Comparison of ENCODE assay signal across 8 cellular contexts in genomic region chr1:6784560-6785317, GRCh38. TPM values are rescaled to one million over a fixed set of nuclear protein-coding genes. Genes with fewer than 3 reads are reported as not detected.
DNase-seq lines count a peak whose midpoint lies in the region; ATAC-seq and TF ChIP-seq lines count a peak whose summit lies in the region.

No MANE protein-coding gene starts in this region.

- no peak overlapping the region for H2BK20ac ChIP-seq in H9 (ENCODE audit: low read depth, low read length, poor library complexity, severe bottlenecking)

- H3K4ac ChIP-seq in H9 (ENCODE audit: low read depth, low read length): no peak overlapping the region

- peaks cover 7% of the 10 kb centered on the region for H4K20me1 ChIP-seq in H9 (ENCODE audit: control insufficient read depth, insufficient read depth, insufficient read length)

- ATAC-seq in natural killer cell: peak; percentile 77 to 92 (median 79)

- H2BK12ac ChIP-seq in H9 (ENCODE audit: insufficient read length, low read depth, low read length): no peak overlapping the region

- peaks cover 32% of the 10 kb centered on the region for H3K79me2 ChIP-seq in H9 (ENCODE audit: insufficient read depth, low read length)

- no peak for TF ChIP-seq CTCF in H9 (conservative IDR thresholded peaks at IDR 0.05)
- no peak for TF ChIP-seq CTCF in fibroblast of pulmonary artery (IDR thresholded peaks at IDR 0.05; ENCODE audit: low read length, missing control alignments)
- TF ChIP-seq CTCF in natural killer cell (IDR thresholded peaks at IDR 0.05): no peak

- H4K5ac ChIP-seq in H9 (ENCODE audit: insufficient read length, low read depth, low read length): no peak overlapping the region

- H3K4me1 Mint-ChIP-seq in H9 (peaks cover 41 to 42% of the 10 kb centered on the region in 2 experiments), natural killer cell (peaks cover 41 to 47% of the 10 kb centered on the region in 2 donors)

- no peak overlapping the region for H4K8ac ChIP-seq in H9 (replicated peaks; ENCODE audit: insufficient read length, low read depth, low read length)

- peak overlapping the region; percentile 77 to 91 (median 79); a peak in 4 of 7 replicates for H3K27ac Mint-ChIP-seq in H9
- H3K27ac Mint-ChIP-seq in natural killer cell: peak overlapping the region; percentile 90 to 95

- H3K9me3 Mint-ChIP-seq in H9: no peaks in the 10 kb centered on the region
- no peaks in the 10 kb centered on the region for H3K9me3 Mint-ChIP-seq in natural killer cell

- H2AFZ ChIP-seq in H9 (ENCODE audit: low read length): no peak overlapping the region

- H3K27me3 ChIP-seq in H9 (ENCODE audit: insufficient read depth, low read length): no peaks in the 10 kb centered on the region

- H3K23ac ChIP-seq in H9 (ENCODE audit: insufficient read length, low read depth, low read length): no peak overlapping the region

- H3K27me3 Mint-ChIP-seq in H9 (ENCODE audit: low read depth) (no peaks in the 10 kb centered on the region), natural killer cell (ENCODE audit: low read depth in 2 of 2) (no peaks in the 10 kb centered on the region)

- H3K4me1 ChIP-seq in H9 (ENCODE audit: insufficient read depth, low read length): no peaks in the 10 kb centered on the region; the same call in 1 of the 2 replicates

- H3K27ac ChIP-seq in H9 (ENCODE audit: insufficient read length, low read depth, low read length): no peak overlapping the region

- H3K4me3 ChIP-seq in fibroblast of pulmonary artery (replicated peaks; ENCODE audit: low read depth, low read length): peak overlapping the region; percentile 62

- no peak overlapping the region for H2BK15ac ChIP-seq in H9 (ENCODE audit: low read depth, low read length)

- H3K4me2 ChIP-seq in H9 (ENCODE audit: insufficient read depth, insufficient read length, low read length): peak overlapping the region; percentile 97

- H3K23me2 ChIP-seq in H9 (ENCODE audit: insufficient read length, low read depth, low read length, poor library complexity, severe bottlenecking): peaks cover 9% of the 10 kb centered on the region

- peak; percentile 80 for TF ChIP-seq POLR2A in Raji (IDR thresholded peaks at IDR 0.05; ENCODE audit: insufficient read depth, low read depth, low read length)

- peak overlapping the region; percentile 87 for H3K18ac ChIP-seq in H9 (ENCODE audit: insufficient read length, low read depth, low read length)

- peaks cover 10% of the 10 kb centered on the region for H3K79me1 ChIP-seq in H9 (ENCODE audit: insufficient read depth, low read depth, low read length, poor library complexity, severe bottlenecking)

- peak overlapping the region; percentile 95 for H3K14ac ChIP-seq in H9 (ENCODE audit: insufficient read depth, low read length)

- H3K36me3 Mint-ChIP-seq in H9 (ENCODE audit: insufficient read depth in 1 of 3, low read depth in 3 of 3) (peaks cover 0 to 8% (median 5%) of the 10 kb centered on the region in 3 experiments; a peak in 3 of 7 replicates), natural killer cell (no peaks in the 10 kb centered on the region)

- H4K91ac ChIP-seq in H9 (ENCODE audit: insufficient read length, low read depth, low read length): no peak overlapping the region

- H3K4me3 Mint-ChIP-seq in H9: peak overlapping the region; percentile 81 to 89
- H3K4me3 Mint-ChIP-seq in natural killer cell: peak overlapping the region; percentile 94

- no peaks in the 10 kb centered on the region for H3K9me3 ChIP-seq in H9 (ENCODE audit: control insufficient read depth, low read depth, low read length)

- no peak overlapping the region for H2AK5ac ChIP-seq in H9 (ENCODE audit: insufficient read length, low read length)

- H3K9ac ChIP-seq in H9 (ENCODE audit: extremely low read depth, insufficient read length, low read length): peak overlapping the region; percentile 89

- no peak overlapping the region for H2BK5ac ChIP-seq in H9 (ENCODE audit: insufficient read length, low read length)

- intact Hi-C loops in natural killer cell (cut with micrococcal nuclease): loop anchor here (5.0 to 10.0 kb wide), 4 partner anchors 42 to 1000 kb away; partner anchors contain the start of genes DNAJC11, KLHL21 and PER3

- H2BK120ac ChIP-seq in H9 (ENCODE audit: low read depth, low read length, poor library complexity, severe bottlenecking): no peak overlapping the region

- WGBS in H9 (ENCODE audit: extremely low coverage, insufficient read length, low lambda C conversion rate): no CpG with 5 or more reads among the region's 79 CpGs

- no peak overlapping the region for H3K56ac ChIP-seq in H9 (ENCODE audit: insufficient read length, low read depth, low read length)

- no peak overlapping the region for H3T11ph ChIP-seq in H9 (ENCODE audit: low read length)

- DNase-seq in ELR (ENCODE audit: low read depth) (peak; percentile 100), H9 (peak; percentile 100), M059J (ENCODE audit: low read depth) (peak; percentile 100), fibroblast of pulmonary artery (ENCODE audit: low read depth) (peak; percentile 100), natural killer cell (peak; percentile 99)
- peak; percentile 96 for DNase-seq in activated effector memory CD4-positive, alpha-beta T cell treated with anti-CD3 and anti-CD28 coated beads, Interleukin-2, amount 50 U/mL, for 16 hours
- DNase-seq in stimulated activated naive CD4-positive, alpha-beta T cell (lab: John Stamatoyannopoulos, UW): peak; percentile 96 to 100 (median 100)

RNA-seq across cellular contexts. Expression of gene CAMTA1, which starts 0.5 kb away (rescaled TPM):
- total RNA-seq in H9 (2021): 115 and 116 TPM in 2 replicates
- total RNA-seq in M059J (2014; rRNA removed; shearing (Covaris generic)): 219 and 225 TPM in 2 replicates
- 10 to 100 TPM; 40.6 to 53.3 (median 44.9) TPM for total RNA-seq in natural killer cell
